ENCODE assay signal across 8 cellular contexts in genomic region chr3:186108941-186109865, GRCh38. TPM values are rescaled to one million over a fixed set of nuclear protein-coding genes. Genes with fewer than 3 reads are reported as not detected.
A peak's percentile ranks its signal among the peaks of the same experiment; 100 is the strongest.
DNase-seq lines count a peak whose midpoint lies in the region; ATAC-seq, FAIRE-seq and TF ChIP-seq lines count a peak whose summit lies in the region.

TSS of gene ETV5 (minus strand) at chr3:186109089. CDS start at chr3:186105868, 3,221 bp downstream.

- no peak within 1 kb of the TSS for H2BK20ac ChIP-seq in H1 (ENCODE audit: low read length)

- H2BK12ac ChIP-seq in H1 (ENCODE audit: low read depth, low read length): peak within 1 kb of the TSS; percentile 46; the same call in 1 of the 2 replicates

- FAIRE-seq in H1 (lab: Jason Lieb, UNC): peak; percentile 13

- peak; percentile 67 to 89 for TF ChIP-seq POLR2A in H1 (IDR thresholded peaks at IDR 0.05; ENCODE audit: control extremely low read depth in 1 of 2, low read depth in 2 of 2, low read length in 2 of 2)

- no peak within 1 kb of the TSS for H2BK120ac ChIP-seq in H1 (replicated peaks; ENCODE audit: low read depth, low read length)

- peak; percentile 38 for DNase-seq in COR-L47 (lab: John Stamatoyannopoulos, UW)
- peak; percentile 100 for DNase-seq in HT1080 (ENCODE audit: low read depth)
- DNase-seq in NOMO-1 treated with DMSO at 0.1 percent for 48 hours (lab: John Stamatoyannopoulos, UW; ENCODE audit: unreplicated experiment): peak; percentile 100
- peak; percentile 80 for DNase-seq in activated CD8-positive, alpha-beta memory T cell treated with anti-CD3 and anti-CD28 coated beads, Interleukin-2, amount 50 U/mL, for 1 hour (ENCODE audit: extremely low read depth)
- DNase-seq in H1 (ENCODE audit: low read depth in 1 of 2, low spot score in 2 of 2): peak; percentile 93 to 98
- peak; percentile 100 for DNase-seq in medulla oblongata (ENCODE audit: extremely low spot score)
- DNase-seq in stimulated activated CD4-positive, alpha-beta T cell treated with anti-CD3 and anti-CD28 coated beads, TNF-alpha, amount 100 ng/mL, for 48 hours (ENCODE audit: low read depth in 3 of 3): peak; percentile 85 to 94 (median 85)

- no peak within 1 kb of the TSS for H3K14ac ChIP-seq in H1 (ENCODE audit: insufficient read length)

- peaks cover 16% of the 10 kb centered on the region for H3K23me2 ChIP-seq in H1 (ENCODE audit: low read depth, low read length)

- no peaks in the 10 kb centered on the region for H3K79me1 ChIP-seq in H1 (ENCODE audit: low read depth, low read length)

- H3K9ac ChIP-seq in H1 (replicated peaks in 1 of 4; ENCODE audit: extremely low read depth in 1 of 4, low read depth in 3 of 4, low read length in 3 of 4): peak within 1 kb of the TSS; percentile 54 to 68 (median 62); a peak in 6 of 7 replicates

- no peak; a peak in 1 of 4 replicates for TF ChIP-seq RAD21 in H1 (IDR thresholded peaks at IDR 0.05 in 1 of 2, conservative IDR thresholded peaks at IDR 0.05 in 1 of 2; ENCODE audit: low read depth in 2 of 2, low read length in 2 of 2)

- peak within 1 kb of the TSS; percentile 88 to 90 for H3K4me2 ChIP-seq in H1 (ENCODE audit: insufficient read depth in 1 of 2, low read depth in 2 of 2, low read length in 2 of 2)

- peak; percentile 95 for ATAC-seq in GM21367 (IDR thresholded peaks at IDR 0.05; ENCODE audit: unreplicated experiment)

- peaks cover 0 to 6% of the 10 kb centered on the region in 2 experiments for H4K20me1 ChIP-seq in H1 (replicated peaks in 1 of 2; ENCODE audit: control insufficient read depth in 1 of 2, insufficient read depth in 2 of 2, low read length in 2 of 2)

- no peak within 1 kb of the TSS for H3K4ac ChIP-seq in H1 (replicated peaks; ENCODE audit: insufficient read length, low read depth, low read length)

- no peak within 1 kb of the TSS for H3K27ac ChIP-seq in H1 (ENCODE audit: low read depth, low read length)

- H3K23ac ChIP-seq in H1 (ENCODE audit: insufficient read length): no peak within 1 kb of the TSS

- no peak within 1 kb of the TSS for H2AK5ac ChIP-seq in H1 (ENCODE audit: low read depth, low read length)

- peak within 1 kb of the TSS; percentile 37 to 87 (median 74) for H3K4me3 ChIP-seq in H1 (ENCODE audit: extremely low read depth in 1 of 4, insufficient read depth in 2 of 4, low read depth in 3 of 4, low read length in 4 of 4)

- H2BK5ac ChIP-seq in H1 (ENCODE audit: low read depth, low read length): peak within 1 kb of the TSS; percentile 24; the same call in 1 of the 2 replicates

- 0 out of 2 replicates have a peak within 1 kb of the TSS, but pooled peaks have one; percentile 27 for H2AFZ ChIP-seq in H1 (ENCODE audit: low read length)

- no peaks in the 10 kb centered on the region for H3K9me3 ChIP-seq in H1 (ENCODE audit: insufficient read depth in 2 of 2, low read depth in 1 of 2, low read length in 1 of 2)

- H3K79me2 ChIP-seq in H1 (ENCODE audit: control insufficient read depth in 1 of 2, insufficient read depth in 2 of 2, low read length in 2 of 2): peaks cover 0 to 21% of the 10 kb centered on the region in 2 experiments; a peak in 2 of 4 replicates

- no peak within 1 kb of the TSS; the same call in 1 of the 2 replicates for H3K18ac ChIP-seq in H1 (ENCODE audit: extremely low read depth, low read length)

- H4K5ac ChIP-seq in H1 (ENCODE audit: insufficient read length, low read depth, low read length): no peak within 1 kb of the TSS

- WGBS in H1 (ENCODE audit: extremely low coverage in 1 of 2, insufficient coverage in 1 of 2, insufficient read length in 1 of 2, insufficient replicate concordance in 2 of 2, low coverage in 1 of 2, low lambda C conversion rate in 2 of 2, missing lambda C conversion rate in 1 of 2), 2 experiments: 2% methylated on average over 39 of the region's 63 CpGs; no CpG with 5 or more reads in 1 of the 2 experiments

- peaks cover 0 to 11% (median 7%) of the 10 kb centered on the region in 4 experiments; a peak in 6 of 7 replicates for H3K4me1 ChIP-seq in H1 (replicated peaks in 1 of 4; ENCODE audit: control insufficient read depth in 3 of 4, insufficient read depth in 4 of 4, low read length in 3 of 4)

- peak within 1 kb of the TSS; percentile 47 for H3K56ac ChIP-seq in H1 (replicated peaks; ENCODE audit: insufficient read length, low read depth, low read length)

- H2BK15ac ChIP-seq in H1 (ENCODE audit: low read length): peak within 1 kb of the TSS; percentile 46; the same call in 1 of the 2 replicates

- TF ChIP-seq CTCF in H1 (IDR thresholded peaks at IDR 0.05; ENCODE audit: control extremely low read depth in 1 of 3, insufficient read depth in 1 of 3, low read depth in 1 of 3, low read length in 3 of 3): no peak

- peaks cover 34 to 68% (median 52%) of the 10 kb centered on the region in 4 experiments for H3K27me3 ChIP-seq in H1 (replicated peaks in 1 of 4; ENCODE audit: control insufficient read depth in 3 of 4, extremely low read depth in 1 of 4, insufficient read depth in 3 of 4, low read length in 3 of 4)

- no peaks in the 10 kb centered on the region; a peak in 2 of 8 replicates for H3K36me3 ChIP-seq in H1 (ENCODE audit: control insufficient read depth in 2 of 4, insufficient read depth in 4 of 4, low read length in 3 of 4)

- peak within 1 kb of the TSS; percentile 61; the same call in 1 of the 2 replicates for H4K8ac ChIP-seq in H1 (ENCODE audit: extremely low read depth, insufficient read depth, low read length)

- CTCF ChIA-PET in H1 (lab: Charles Lee; ENCODE audit: partially characterized antibody): interaction anchor here (1.0 to 1.4 kb wide), 4 partner anchors 36 to 133 kb away, joined by 3 to 4 read pairs (median 3); no protein-coding TSS in a partner anchor

- H4K91ac ChIP-seq in H1 (replicated peaks; ENCODE audit: insufficient read length, low read length): no peak within 1 kb of the TSS

- POLR2A ChIA-PET in H1 (lab: Charles Lee; ENCODE audit: partially characterized antibody): interaction anchor here (0.7 to 4.0 kb wide), 22 partner anchors 11 to 196 kb away, joined by 3 to 56 read pairs (median 5); partner anchors contain the start of gene TRA2B

- TF ChIP-seq EP300 in H1 (IDR thresholded peaks at IDR 0.05; ENCODE audit: borderline replicate concordance in 1 of 2, low read depth in 2 of 2, low read length in 2 of 2): no peak

TF ChIP-seq in H1, 55 proteins besides CTCF, POLR2A, EP300 and RAD21 (continues in another document):
- TF ChIP-seq BACH1 (IDR thresholded peaks at IDR 0.05; ENCODE audit: low read length): peak; percentile 82
- TF ChIP-seq TCF12 (IDR thresholded peaks at IDR 0.05; ENCODE audit: low read depth, low read length): no peak
- TF ChIP-seq KDM5A (IDR thresholded peaks at IDR 0.05; ENCODE audit: low read length): no peak
- TF ChIP-seq E2F6 (IDR thresholded peaks at IDR 0.05): no peak
- no peak for TF ChIP-seq BRCA1 (IDR thresholded peaks at IDR 0.05; ENCODE audit: low read depth, low read length)
- peak; percentile 55; the same call in 1 of the 2 replicates for TF ChIP-seq CREB1 (IDR thresholded peaks at IDR 0.05)
- TF ChIP-seq RXRA (IDR thresholded peaks at IDR 0.05; ENCODE audit: insufficient read depth, low read depth, low read length): no peak
- peak; percentile 47 for TF ChIP-seq NRF1 (IDR thresholded peaks at IDR 0.05; ENCODE audit: low read depth, low read length)
- TF ChIP-seq SUZ12 (IDR thresholded peaks at IDR 0.05; ENCODE audit: low read length): 0 out of 2 replicates have a peak, but pooled peaks have one; percentile 28
- no peak for TF ChIP-seq MAX (IDR thresholded peaks at IDR 0.05)
- no peak for TF ChIP-seq CBX5 (IDR thresholded peaks at IDR 0.05; ENCODE audit: low read depth, low read length)
- TF ChIP-seq POLR2AphosphoS5 (IDR thresholded peaks at IDR 0.05; ENCODE audit: low read depth, low read length): peak; percentile 81
- TF ChIP-seq HDAC6 (IDR thresholded peaks at IDR 0.05; ENCODE audit: low read depth, low read length): no peak
- no peak for TF ChIP-seq EZH2 (IDR thresholded peaks at IDR 0.05; ENCODE audit: low read depth, low read length, severe bottlenecking)
- no peak for TF ChIP-seq ATF2 (IDR thresholded peaks at IDR 0.05; ENCODE audit: low read length)
- peak; percentile 30 to 46; a peak in 1 of 4 replicates for TF ChIP-seq SIN3A (conservative IDR thresholded peaks at IDR 0.05 in 1 of 2, IDR thresholded peaks at IDR 0.05 in 1 of 2; ENCODE audit: low read depth in 1 of 2, low read length in 2 of 2)

RNA-seq across cellular contexts. Expression of gene ETV5, which starts in this region (rescaled TPM):
- 57.1 and 90.6 TPM in 2 replicates for total RNA-seq in HT1080 (2014; rRNA removed; shearing (Covaris generic))
- 64.6 and 76.1 TPM in 2 replicates for polyA plus RNA-seq in HT1080 (2015; cell fraction: cytosol; rRNA removed)
- 74.0 and 82.7 TPM in 2 replicates for polyA plus RNA-seq in HT1080 (2015; cell fraction: nucleus; rRNA removed)
- 31.9 and 36.9 TPM in 2 replicates for total RNA-seq in H1 (2021; fragmentation: NEBNext Ultra II Directional; extraction: Animal tissue kit (Norgen Biotek cat#: 25700))
- polyA plus RNA-seq in H1 (2011; rRNA removed): 11.8 and 13.1 TPM in 2 replicates
- 9.3 TPM for polyA plus RNA-seq in H1 (2011; cell fraction: cytosol; rRNA removed)
- 13.9 TPM for polyA plus RNA-seq in H1 (2011; cell fraction: nucleus; rRNA removed)
- 16.4 to 19.6 TPM (median 18.1 TPM) in 4 replicates for polyA plus RNA-seq in H1 (2012, experiment 1 of 2)
- 31.3 TPM for polyA plus RNA-seq in H1 (2012, experiment 2 of 2)
- 24.7 TPM for polyA plus RNA-seq in H1 (2013, experiment 1 of 2)
- polyA plus RNA-seq in H1 (2013, experiment 2 of 2): 25.7 TPM
- polyA minus RNA-seq in H1 (2011; rRNA and poly(A)+ RNA removed): 35.6 and 42.7 TPM in 2 replicates
- polyA minus RNA-seq in H1 (2011; cell fraction: cytosol; rRNA and poly(A)+ RNA removed): 26.0 TPM
- 17.8 TPM for polyA minus RNA-seq in H1 (2011; cell fraction: nucleus; rRNA and poly(A)+ RNA removed)

Comparison
In these comparisons a context has a peak if more than half of its experiments do, and no peak if none do; other contexts are left out.
1. DNase-seq: peak in every context shown above with its lines; median percentile 100 in HT1080; 100 in NOMO-1 treated with DMSO at 0.1 percent for 48 hours; 100 in medulla oblongata; 96 in H1; 85 in stimulated activated CD4-positive, alpha-beta T cell treated with anti-CD3 and anti-CD28 coated beads, TNF-alpha, amount 100 ng/mL, for 48 hours; 80 in activated CD8-positive, alpha-beta memory T cell treated with anti-CD3 and anti-CD28 coated beads, Interleukin-2, amount 50 U/mL, for 1 hour; 38 in COR-L47.